ENCODE assay signal across 19 cellular contexts in the genomic region with DNA sequence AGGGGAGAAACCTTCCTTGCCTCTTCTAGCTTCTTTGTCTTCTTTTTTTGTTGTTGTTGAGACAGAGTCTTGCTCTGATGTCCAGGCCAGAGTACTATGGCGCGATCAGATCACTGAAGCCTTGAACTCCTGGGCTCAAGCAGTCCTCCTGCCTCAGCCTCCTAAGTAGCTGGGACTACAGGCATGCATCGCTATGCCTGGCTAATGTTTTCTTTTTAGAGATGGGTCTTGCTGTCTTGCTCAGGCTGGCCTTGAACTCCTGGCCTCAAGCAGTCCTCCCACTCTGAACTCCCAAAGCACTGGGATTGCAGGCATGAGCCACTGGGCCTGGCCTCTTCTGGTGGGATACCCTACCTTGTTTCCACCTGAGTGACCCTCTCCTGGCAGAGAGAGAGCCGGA. TPM values are rescaled to one million over a fixed set of nuclear protein-coding genes. Genes with fewer than 3 reads are reported as not detected.
DNase-seq lines count a peak whose midpoint lies in the region; ATAC-seq and TF ChIP-seq lines count a peak whose summit lies in the region.
"Had no signal": no experiment of that assay in that cellular context is flagged by ENCODE, and none has a peak within 500 bp of the region (broad histone marks: within the 10 kb centered on the region; RNA-seq: fewer than 3 reads in every experiment).

No MANE protein-coding gene starts in this region.

- DNase-seq in NT2/D1 (ENCODE audit: low read depth, low spot score), result no peak
- no peak for DNase-seq in type B pancreatic cell (ENCODE audit: extremely low spot score, unreplicated experiment)
- DNase-seq in coronary artery (ENCODE audit: low spot score), result no peak
- DNase-seq in activated naive CD4-positive, alpha-beta T cell treated with anti-CD3 and anti-CD28 coated beads, Interleukin-2, amount 10 ng/mL, durations not matched to agents 7 days and 5 days, result no peak
- DNase-seq: 8988T; CD8-positive, alpha-beta T cell; DMS 273 treated with DMSO at 0.1 percent for 48 hours; DMS53; DND-41; EL; H7 had no signal

- TF ChIP-seq CTCF in C4-2B (conservative IDR thresholded peaks at IDR 0.05), result no peak
- no peak for TF ChIP-seq CTCF in VCaP (conservative IDR thresholded peaks at IDR 0.05)
- TF ChIP-seq CTCF in type B pancreatic cell (conservative IDR thresholded peaks at IDR 0.05), result no peak
- TF ChIP-seq CTCF in coronary artery (IDR thresholded peaks at IDR 0.05), result no peak

- peak overlapping the region; percentile 17 for H3K9ac ChIP-seq in NT2/D1 (ENCODE audit: insufficient read length, low read depth)
- H3K9ac ChIP-seq: BLaER1 had no signal

- no peaks in the 10 kb centered on the region for H3K9me3 Mint-ChIP-seq in type B pancreatic cell
- no peaks in the 10 kb centered on the region for H3K9me3 Mint-ChIP-seq in activated naive CD4-positive, alpha-beta T cell treated with anti-CD3 and anti-CD28 coated beads, Interleukin-2, amount 10 ng/mL, durations not matched to agents 7 days and 5 days
- H3K9me3 Mint-ChIP-seq: CD8-positive, alpha-beta T cell; IgD-negative memory B cell had no signal

- H3K27ac Mint-ChIP-seq in type B pancreatic cell, result peak overlapping the region; percentile 17
- H3K27ac Mint-ChIP-seq in activated naive CD4-positive, alpha-beta T cell treated with anti-CD3 and anti-CD28 coated beads, Interleukin-2, amount 10 ng/mL, durations not matched to agents 7 days and 5 days, result no peak overlapping the region
- H3K27ac Mint-ChIP-seq: CD8-positive, alpha-beta T cell; GM23338 had no signal

- H3K27me3 Mint-ChIP-seq in type B pancreatic cell, result peaks cover 9% of the 10 kb centered on the region
- peaks cover 75% of the 10 kb centered on the region for H3K27me3 Mint-ChIP-seq in activated naive CD4-positive, alpha-beta T cell treated with anti-CD3 and anti-CD28 coated beads, Interleukin-2, amount 10 ng/mL, durations not matched to agents 7 days and 5 days

- CTCF ChIA-PET in activated naive CD4-positive, alpha-beta T cell treated with anti-CD3 and anti-CD28 coated beads, Interleukin-2, amount 10 ng/mL, durations not matched to agents 7 days and 5 days (lab: Charles Lee), result interaction anchor here (1.4 kb wide), 1 partner anchor 41 kb away, joined by 4 read pairs; no protein-coding TSS in a partner anchor

- peaks cover 7% of the 10 kb centered on the region for H3K4me1 Mint-ChIP-seq in type B pancreatic cell (ENCODE audit: unreplicated experiment)
- H3K4me1 Mint-ChIP-seq in activated naive CD4-positive, alpha-beta T cell treated with anti-CD3 and anti-CD28 coated beads, Interleukin-2, amount 10 ng/mL, durations not matched to agents 7 days and 5 days, result peaks cover 18% of the 10 kb centered on the region
- H3K4me1 Mint-ChIP-seq: GM23338 had no signal

- H3K36me3 ChIP-seq in NT2/D1 (ENCODE audit: insufficient read depth, insufficient read length, low read length), result peaks cover 10% of the 10 kb centered on the region

- H3K4me3 Mint-ChIP-seq in type B pancreatic cell, result no peak overlapping the region
- H3K4me3 Mint-ChIP-seq in activated naive CD4-positive, alpha-beta T cell treated with anti-CD3 and anti-CD28 coated beads, Interleukin-2, amount 10 ng/mL, durations not matched to agents 7 days and 5 days, result no peak overlapping the region
- H3K4me3 Mint-ChIP-seq: CD8-positive, alpha-beta T cell; GM23338 had no signal

- peaks cover 10% of the 10 kb centered on the region; the same call in 1 of the 2 replicates for H3K9me3 ChIP-seq in NT2/D1 (ENCODE audit: insufficient read depth, low read length)
- H3K9me3 ChIP-seq: BLaER1 had no signal

- H3K4me3 ChIP-seq in NT2/D1 (ENCODE audit: insufficient read length, low read depth) (no peak overlapping the region), coronary artery (no peak overlapping the region)
- H3K4me3 ChIP-seq: BLaER1, GM23338 had no signal

- H3K36me3 Mint-ChIP-seq in type B pancreatic cell, result no peaks in the 10 kb centered on the region
- H3K36me3 Mint-ChIP-seq in activated naive CD4-positive, alpha-beta T cell treated with anti-CD3 and anti-CD28 coated beads, Interleukin-2, amount 10 ng/mL, durations not matched to agents 7 days and 5 days, result peaks cover 6% of the 10 kb centered on the region

- no peaks in the 10 kb centered on the region for H3K27me3 ChIP-seq in NT2/D1 (ENCODE audit: insufficient read depth, insufficient read length)

- no peak for ATAC-seq in GM21717 (IDR thresholded peaks at IDR 0.05; ENCODE audit: unreplicated experiment)
- ATAC-seq: CD8-positive, alpha-beta T cell; GM23338; HCT116 had no signal

- H3K27ac ChIP-seq in C4-2B, result peak overlapping the region; percentile 73
- H3K27ac ChIP-seq in VCaP, result peak overlapping the region; percentile 48
- no peak overlapping the region for H3K27ac ChIP-seq in coronary artery
- H3K27ac ChIP-seq: BLaER1 had no signal

- peaks cover 27% of the 10 kb centered on the region for H3K4me1 ChIP-seq in NT2/D1 (ENCODE audit: insufficient read depth, insufficient read length)

RNA-seq across cellular contexts. Expression of a gene that starts 3.4 kb away (rescaled TPM):
- 63.4 and 100 TPM in 2 replicates for total RNA-seq in type B pancreatic cell (ENCODE audit: low replicate concordance)

RNA-seq across cellular contexts. Expression of a gene that starts 6.1 kb away (rescaled TPM):
- total RNA-seq in type B pancreatic cell (ENCODE audit: low replicate concordance), result not detected in 2 replicates
- total RNA-seq: A673, GM23338 had no signal

RNA-seq across cellular contexts. Expression of a gene that starts 7.5 kb away (rescaled TPM):
- total RNA-seq in type B pancreatic cell (ENCODE audit: low replicate concordance), result 38.6 and 63.3 TPM in 2 replicates
- total RNA-seq: A673, H7 had no signal

RNA-seq across cellular contexts. Expression of a gene that starts 11.6 kb away (rescaled TPM):
- total RNA-seq in type B pancreatic cell (ENCODE audit: low replicate concordance), result 1.4 and 1.7 TPM in 2 replicates
- total RNA-seq: A673 had no signal

RNA-seq across cellular contexts. Expression of a gene that starts 36.8 kb away (rescaled TPM):
- total RNA-seq in type B pancreatic cell (ENCODE audit: low replicate concordance), result 7.9 and 8.3 TPM in 2 replicates
- total RNA-seq: A673 had no signal

Comparison
In these comparisons a context has a peak if more than half of its experiments do, and no peak if none do; other contexts are left out.
1. H3K27ac ChIP-seq: peak in C4-2B (single experiment) and VCaP (single experiment); none in coronary artery (0 of 2).